6 cellular contexts compared by ENCODE assay signal in the genomic region with DNA sequence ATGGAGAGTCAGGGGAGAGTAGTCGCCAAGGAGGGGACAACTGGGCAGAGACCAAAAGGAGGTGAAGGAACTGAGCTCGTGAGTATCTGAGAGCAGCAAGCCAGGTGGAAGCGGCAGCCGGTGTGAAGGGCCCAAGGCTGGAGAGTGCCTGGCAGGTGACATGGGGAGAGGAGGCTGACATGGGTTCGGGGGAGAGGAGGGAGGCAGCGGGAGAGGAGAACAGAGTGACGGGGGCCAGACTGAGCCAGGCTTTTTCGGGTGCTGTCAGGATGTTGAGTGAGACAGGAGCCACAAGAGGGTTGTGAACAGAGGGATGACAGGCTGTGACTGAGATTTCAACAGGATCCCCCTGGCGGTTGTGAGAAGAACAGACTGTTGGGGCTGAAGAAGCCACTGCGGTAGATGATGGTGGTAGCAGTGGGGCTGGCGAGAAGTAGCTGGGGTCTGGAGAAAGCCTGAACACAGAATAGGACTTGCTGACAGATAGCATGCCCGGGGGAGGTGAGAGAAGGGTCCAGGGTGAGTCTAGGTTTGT. TPM values are rescaled to one million over a fixed set of nuclear protein-coding genes. Genes with fewer than 3 reads are reported as not detected.
DNase-seq lines count a peak whose midpoint lies in the region; ATAC-seq and TF ChIP-seq lines count a peak whose summit lies in the region.

No MANE protein-coding gene starts in this region.

- H3K4me1 Mint-ChIP-seq in stimulated activated naive CD8-positive, alpha-beta T cell treated with anti-CD3 and anti-CD28 coated beads, Interleukin-15, amount 100 ng/mL, for 72 hours = peaks cover 54% of the 10 kb centered on the region

- H3K36me3 ChIP-seq in neutrophil = no peaks in the 10 kb centered on the region

- in situ Hi-C loops in astrocyte of the spinal cord (cut with HindIII; ENCODE audit: low sequenced_read_pairs) = no loop called here

- peaks cover 0 to 6% of the 10 kb centered on the region in 2 donors for H3K9me3 Mint-ChIP-seq in stimulated activated naive CD8-positive, alpha-beta T cell treated with anti-CD3 and anti-CD28 coated beads, Interleukin-15, amount 100 ng/mL, for 72 hours

- H3K9me3 ChIP-seq in neutrophil = no peaks in the 10 kb centered on the region

- H3K4me1 ChIP-seq in neutrophil (ENCODE audit: control insufficient read depth in 1 of 2, insufficient read depth in 1 of 2, low read depth in 1 of 2, low read length in 1 of 2) = peaks cover 10 to 11% of the 10 kb centered on the region in 2 experiments

- TF ChIP-seq CTCF in astrocyte of the spinal cord (IDR thresholded peaks at IDR 0.05; ENCODE audit: low read depth, low read length) = peak; percentile 53
- TF ChIP-seq CTCF in neutrophil (IDR thresholded peaks at IDR 0.05) = peak; percentile 30

- H3K4me3 ChIP-seq in astrocyte of the spinal cord (ENCODE audit: low read depth, low read length) (no peak overlapping the region), neutrophil (ENCODE audit: low read depth in 1 of 2, low read length in 1 of 2) (no peak overlapping the region)

- peak; percentile 10 for DNase-seq in HT1080 (ENCODE audit: low read depth)
- DNase-seq in astrocyte of the spinal cord (ENCODE audit: low read depth, low spot score) = no peak
- no peak for DNase-seq in NCI-H1436 treated with DMSO at 0.1 percent for 48 hours (lab: John Stamatoyannopoulos, UW)
- DNase-seq in stimulated activated naive CD8-positive, alpha-beta T cell treated with anti-CD3 and anti-CD28 coated beads, Interleukin-15, amount 100 ng/mL, for 72 hours = no peak
- no peak for DNase-seq in DMS153 (lab: John Stamatoyannopoulos, UW)

- no peak overlapping the region for H3K4me3 Mint-ChIP-seq in stimulated activated naive CD8-positive, alpha-beta T cell treated with anti-CD3 and anti-CD28 coated beads, Interleukin-15, amount 100 ng/mL, for 72 hours

- no peak overlapping the region for H3K27ac Mint-ChIP-seq in stimulated activated naive CD8-positive, alpha-beta T cell treated with anti-CD3 and anti-CD28 coated beads, Interleukin-15, amount 100 ng/mL, for 72 hours

- H3K27me3 ChIP-seq in neutrophil = no peaks in the 10 kb centered on the region

- H3K27me3 Mint-ChIP-seq in stimulated activated naive CD8-positive, alpha-beta T cell treated with anti-CD3 and anti-CD28 coated beads, Interleukin-15, amount 100 ng/mL, for 72 hours = no peaks in the 10 kb centered on the region

- no peak overlapping the region for H3K27ac ChIP-seq in neutrophil

- no peak for ATAC-seq in stimulated activated naive CD8-positive, alpha-beta T cell treated with anti-CD3 and anti-CD28 coated beads, Interleukin-15, amount 100 ng/mL, for 72 hours

RNA-seq across cellular contexts. Expression of a gene that starts 5.7 kb away (rescaled TPM):
- 31.7 and 40.7 TPM in 2 replicates for total RNA-seq in HT1080 (2014; rRNA removed; shearing (Covaris generic))
- polyA plus RNA-seq in HT1080 (2015; cell fraction: cytosol; rRNA removed) = 44.1 and 47.7 TPM in 2 replicates
- polyA plus RNA-seq in HT1080 (2015; cell fraction: nucleus; rRNA removed) = 16.0 and 16.7 TPM in 2 replicates

RNA-seq across cellular contexts. Expression of a gene that starts 14.4 kb away (rescaled TPM):
- 97.9 and 116 TPM in 2 replicates for total RNA-seq in HT1080 (2014; rRNA removed; shearing (Covaris generic))
- polyA plus RNA-seq in HT1080 (2015; cell fraction: cytosol; rRNA removed) = 103 and 105 TPM in 2 replicates
- 39.9 and 44.5 TPM in 2 replicates for polyA plus RNA-seq in HT1080 (2015; cell fraction: nucleus; rRNA removed)

RNA-seq across cellular contexts. Expression of a gene that starts 14.9 kb away (rescaled TPM):
- total RNA-seq in HT1080 (2014; rRNA removed; shearing (Covaris generic)) = 0.24 and 0.67 TPM in 2 replicates
- polyA plus RNA-seq in HT1080 (2015; cell fraction: cytosol; rRNA removed) = 0.06 and 0.10 TPM in 2 replicates
- polyA plus RNA-seq in HT1080 (2015; cell fraction: nucleus; rRNA removed) = 0.22 and 0.46 TPM in 2 replicates

RNA-seq across cellular contexts. Expression of a gene that starts 25.0 kb away (rescaled TPM):
- total RNA-seq in HT1080 (2014; rRNA removed; shearing (Covaris generic)) = not detected in 2 replicates
- 0.06 TPM in 1 of 2 replicates, not detected in the other for polyA plus RNA-seq in HT1080 (2015; cell fraction: cytosol; rRNA removed)
- polyA plus RNA-seq in HT1080 (2015; cell fraction: nucleus; rRNA removed) = 0.23 TPM in 1 of 2 replicates, not detected in the other
